ENCODE assay signal across 8 cellular contexts in the genomic region with DNA sequence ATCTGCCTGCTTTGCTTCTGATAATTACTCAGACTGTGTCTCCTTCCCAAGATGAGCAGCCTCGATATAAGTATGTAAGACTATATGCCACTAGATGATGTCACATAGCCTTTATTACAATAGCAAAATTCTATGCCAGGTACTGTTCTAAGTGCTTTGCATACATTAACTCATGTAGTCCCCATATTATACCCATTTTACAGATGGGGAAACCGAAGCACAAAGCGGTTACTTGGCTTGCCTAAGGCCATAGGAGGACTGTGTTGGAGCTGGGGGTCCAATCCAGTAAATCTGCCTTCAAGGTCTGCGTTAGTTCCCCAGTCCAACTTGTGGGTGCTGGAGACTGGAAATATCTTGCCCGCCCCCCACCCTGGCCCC. TPM values are rescaled to one million over a fixed set of nuclear protein-coding genes. Genes with fewer than 3 reads are reported as not detected.
DNase-seq lines count a peak whose midpoint lies in the region; ATAC-seq and TF ChIP-seq lines count a peak whose summit lies in the region.

No MANE protein-coding gene starts in this region.

- H3K27me3 ChIP-seq in CD8-positive, alpha-beta T cell (ENCODE audit: insufficient read depth, low read length) = no peaks in the 10 kb centered on the region
- H3K27me3 ChIP-seq in endodermal cell (ENCODE audit: control insufficient read depth, insufficient read depth, low read length, poor library complexity, severe bottlenecking) (peaks cover 25% of the 10 kb centered on the region), neutrophil (peaks cover 45% of the 10 kb centered on the region)

- H3K4me3 ChIP-seq in CD8-positive, alpha-beta T cell (ENCODE audit: low read depth, low read length) = peak overlapping the region; percentile 92
- peak overlapping the region; percentile 74 for H3K4me3 ChIP-seq in endodermal cell (ENCODE audit: low read length)
- H3K4me3 ChIP-seq in neutrophil (ENCODE audit: low read depth in 1 of 2, low read length in 1 of 2) = peak overlapping the region; percentile 66 to 71

- no peaks in the 10 kb centered on the region for H3K27me3 Mint-ChIP-seq in CD8-positive, alpha-beta T cell (ENCODE audit: low read depth)
- H3K27me3 Mint-ChIP-seq in endodermal cell (ENCODE audit: insufficient read depth) = peaks cover 38% of the 10 kb centered on the region

- peak overlapping the region; percentile 95 for H3K27ac ChIP-seq in CD8-positive, alpha-beta T cell (ENCODE audit: low read depth, low read length)
- H3K27ac ChIP-seq in endodermal cell (ENCODE audit: low read depth, low read length) (peak overlapping the region; percentile 63), neutrophil (no peak overlapping the region)

- peaks cover 9% of the 10 kb centered on the region for H3K4me1 ChIP-seq in CD8-positive, alpha-beta T cell (ENCODE audit: insufficient read depth, low read length)
- H3K4me1 ChIP-seq in endodermal cell (ENCODE audit: control insufficient read depth, insufficient read depth, low read length) = no peaks in the 10 kb centered on the region
- peaks cover 16 to 20% of the 10 kb centered on the region in 2 experiments for H3K4me1 ChIP-seq in neutrophil (ENCODE audit: control insufficient read depth in 1 of 2, insufficient read depth in 1 of 2, low read depth in 1 of 2, low read length in 1 of 2)

- POLR2A ChIA-PET in CD8-positive, alpha-beta T cell (lab: Charles Lee) = no interaction called here

- DNase-seq in CD8-positive, alpha-beta T cell = no peak
- DNase-seq in RPMI7951 (ENCODE audit: low read depth) (peak; percentile 0), endodermal cell (no peak), NCI-H1092 treated with DMSO at 0.1 percent for 48 hours (lab: John Stamatoyannopoulos, UW) (no peak), NCI-H2081 (lab: John Stamatoyannopoulos, UW) (no peak)

- peaks cover 31% of the 10 kb centered on the region for H3K4me1 Mint-ChIP-seq in CD8-positive, alpha-beta T cell (ENCODE audit: low read depth)
- peaks cover 9% of the 10 kb centered on the region for H3K4me1 Mint-ChIP-seq in endodermal cell

- TF ChIP-seq CTCF in CD8-positive, alpha-beta T cell (IDR thresholded peaks at IDR 0.05) = no peak
- no peak for TF ChIP-seq CTCF in endodermal cell (conservative IDR thresholded peaks at IDR 0.05)
- no peak for TF ChIP-seq CTCF in neutrophil (IDR thresholded peaks at IDR 0.05)

- intact Hi-C loops in CD8-positive, alpha-beta T cell (cut with DNase I, micrococcal nuclease) = loop anchor here (5.0 to 10.0 kb wide), 6 partner anchors 852 to 1882 kb away; partner anchors contain the start of genes AP1S2 (in 1 of the 2), PDHA1 (in 1 of the 2) and PHKA2 (in 1 of the 2)

- H3K27ac Mint-ChIP-seq in CD8-positive, alpha-beta T cell = peak overlapping the region; percentile 91
- H3K27ac Mint-ChIP-seq in endodermal cell = peak overlapping the region; percentile 91

- CTCF ChIA-PET in CD8-positive, alpha-beta T cell (lab: Charles Lee) = no interaction called here

- H3K4me3 Mint-ChIP-seq in CD8-positive, alpha-beta T cell = peak overlapping the region; percentile 87
- H3K4me3 Mint-ChIP-seq in endodermal cell = peak overlapping the region; percentile 63

- H3K9me3 ChIP-seq in CD8-positive, alpha-beta T cell (ENCODE audit: low read length) = no peaks in the 10 kb centered on the region
- H3K9me3 ChIP-seq in endodermal cell (ENCODE audit: control insufficient read depth, low read length) (no peaks in the 10 kb centered on the region), neutrophil (no peaks in the 10 kb centered on the region)

- peak overlapping the region; percentile 44 for H3K9ac ChIP-seq in endodermal cell (ENCODE audit: extremely low read depth, low read length, poor library complexity, severe bottlenecking)

- no peaks in the 10 kb centered on the region for H3K9me3 Mint-ChIP-seq in CD8-positive, alpha-beta T cell
- H3K9me3 Mint-ChIP-seq in endodermal cell = no peaks in the 10 kb centered on the region

- ATAC-seq in CD8-positive, alpha-beta T cell = no peak
- no peak for ATAC-seq in GM21528 (IDR thresholded peaks at IDR 0.05; ENCODE audit: low FRiP score, unreplicated experiment)
- ATAC-seq in HG03095 (IDR thresholded peaks at IDR 0.05; ENCODE audit: unreplicated experiment) = no peak

- WGBS in endodermal cell (ENCODE audit: insufficient coverage in 1 of 2, insufficient read length in 1 of 2), 2 experiments = 64% methylated on average over 5 of the region's 5 CpGs; no CpG with 5 or more reads in 1 of the 2 experiments

- peaks cover 8% of the 10 kb centered on the region for H3K36me3 Mint-ChIP-seq in CD8-positive, alpha-beta T cell
- no peaks in the 10 kb centered on the region for H3K36me3 Mint-ChIP-seq in endodermal cell (ENCODE audit: low read depth)

- H3K36me3 ChIP-seq in CD8-positive, alpha-beta T cell (ENCODE audit: insufficient read depth, low read length) = no peaks in the 10 kb centered on the region
- H3K36me3 ChIP-seq in endodermal cell (ENCODE audit: control insufficient read depth, insufficient read depth, low read length) (no peaks in the 10 kb centered on the region), neutrophil (no peaks in the 10 kb centered on the region)

RNA-seq across cellular contexts. Expression of gene SCML1, which starts 0.8 kb away (rescaled TPM):
- 10 to 100 TPM; 50.6 to 52.2 TPM for total RNA-seq in CD8-positive, alpha-beta T cell
- total RNA-seq in RPMI7951 (2014; rRNA removed; shearing (Covaris generic)) = 19.9 and 30.0 TPM in 2 replicates
- total RNA-seq in endodermal cell = 1 to 10 TPM in 1 of 2 donors, under 1 TPM in 1; 0.59 to 2.2 TPM
- polyA plus RNA-seq in endodermal cell (2013, experiment 1 of 2) = 21.2 TPM
- 19.5 TPM for polyA plus RNA-seq in endodermal cell (2013, experiment 2 of 2)
